17 cellular contexts compared by ENCODE assay signal in genomic region chr19:19594371-19594770, GRCh38. TPM values are rescaled to one million over a fixed set of nuclear protein-coding genes. Genes with fewer than 3 reads are reported as not detected.
DNase-seq lines count a peak whose midpoint lies in the region; ATAC-seq and TF ChIP-seq lines count a peak whose summit lies in the region.
"Had no signal": no experiment of that assay in that cellular context is flagged by ENCODE, and none has a peak within 500 bp of the region (broad histone marks: within the 10 kb centered on the region; RNA-seq: fewer than 3 reads in every experiment).

No MANE protein-coding gene starts in this region.

- no peak for ATAC-seq in activated CD8-positive, alpha-beta T cell treated with anti-CD3 and anti-CD28 coated beads for 36 hours
- ATAC-seq: foreskin keratinocyte had no signal

- intact Hi-C loops in breast epithelium (cut with DNase I; ENCODE audit: low total_unique reads) (loop anchor here (10.0 kb wide), 1 partner anchor 1010 kb away; no protein-coding TSS in a partner anchor), MCF 10A (cut with micrococcal nuclease) (no loop called here)
- intact Hi-C loops in activated CD8-positive, alpha-beta T cell treated with anti-CD3 and anti-CD28 coated beads for 36 hours (cut with micrococcal nuclease), result no loop called here

- no peak for DNase-seq in breast epithelium (ENCODE audit: low spot score in 2 of 2)
- no peak for DNase-seq in MCF 10A (ENCODE audit: unreplicated experiment)
- DNase-seq in NCI-H2171 (lab: John Stamatoyannopoulos, UW), result peak; percentile 31
- peak; percentile 48 for DNase-seq in activated CD8-positive, alpha-beta T cell treated with anti-CD3 and anti-CD28 coated beads for 36 hours
- no peak for DNase-seq in NCI-H2029 (lab: John Stamatoyannopoulos, UW)
- no peak for DNase-seq in NCI-H1048 (lab: John Stamatoyannopoulos, UW)
- DNase-seq in D341Med (ENCODE audit: low spot score), result no peak
- DNase-seq: activated effector memory CD4-positive, alpha-beta T cell treated with anti-CD3 and anti-CD28 coated beads, Interleukin-2, amount 50 U/mL, for 16 hours; colonic mucosa; foreskin keratinocyte; GOT3; NCI-H1105 treated with DMSO at 0.1 percent for 48 hours; NCI-H345; SHP77 treated with DMSO at 0.1 percent for 48 hours had no signal

- POLR2A ChIA-PET in MCF 10A (lab: Yijun Ruan, JAX), result interaction anchor here (1.1 kb wide), 1 partner anchor 34 kb away, joined by 3 read pairs; no protein-coding TSS in a partner anchor
- POLR2A ChIA-PET in activated CD8-positive, alpha-beta T cell treated with anti-CD3 and anti-CD28 coated beads for 36 hours (lab: Charles Lee), result interaction anchor here (1.2 kb wide), 1 partner anchor 85 kb away, joined by 3 read pairs; no protein-coding TSS in a partner anchor

- H3K4me1 ChIP-seq in breast epithelium, result peaks cover 6 to 7% of the 10 kb centered on the region in 2 donors
- peaks cover 2 to 44% (median 31%) of the 10 kb centered on the region in 5 donors for H3K4me1 ChIP-seq in subcutaneous abdominal adipose tissue (ENCODE audit: control insufficient read depth in 5 of 5, insufficient read depth in 5 of 5, low read length in 5 of 5)
- H3K4me1 ChIP-seq: colonic mucosa had no signal

- TF ChIP-seq POLR2A in breast epithelium (IDR thresholded peaks at IDR 0.05), result no peak

- H3K9me3 ChIP-seq in breast epithelium (no peaks in the 10 kb centered on the region), subcutaneous abdominal adipose tissue (ENCODE audit: control insufficient read depth in 5 of 5, low read length in 5 of 5) (no peaks in the 10 kb centered on the region)
- H3K9me3 ChIP-seq: colonic mucosa had no signal

- no peak overlapping the region for H3K27ac Mint-ChIP-seq in MCF 10A (ENCODE audit: low read depth, unreplicated experiment)
- H3K27ac Mint-ChIP-seq in activated CD8-positive, alpha-beta T cell treated with anti-CD3 and anti-CD28 coated beads for 36 hours, result peak overlapping the region; percentile 85

- no peaks in the 10 kb centered on the region for H3K27me3 ChIP-seq in breast epithelium
- H3K27me3 ChIP-seq in subcutaneous abdominal adipose tissue (ENCODE audit: control insufficient read depth in 5 of 5, insufficient read depth in 4 of 5, low read length in 5 of 5), result no peaks in the 10 kb centered on the region
- H3K27me3 ChIP-seq: colonic mucosa, foreskin keratinocyte had no signal

- H3K27ac ChIP-seq in breast epithelium, result peak overlapping the region; percentile 34 to 74
- H3K27ac ChIP-seq in subcutaneous abdominal adipose tissue (ENCODE audit: low read depth, low read length), result peak overlapping the region; percentile 64
- H3K27ac ChIP-seq: colonic mucosa, foreskin keratinocyte, KMS-11 had no signal

- peaks cover 14% of the 10 kb centered on the region for H3K4me1 Mint-ChIP-seq in MCF 10A (ENCODE audit: insufficient read depth, unreplicated experiment)
- H3K4me1 Mint-ChIP-seq in activated CD8-positive, alpha-beta T cell treated with anti-CD3 and anti-CD28 coated beads for 36 hours (ENCODE audit: low read depth), result peaks cover 70% of the 10 kb centered on the region

- no TSS peak for BruUV-seq in MCF 10A (replicated peaks; lab: Mats Ljungman, UMichigan)

- H3K4me3 Mint-ChIP-seq in MCF 10A (ENCODE audit: unreplicated experiment), result no peak overlapping the region
- no peak overlapping the region for H3K4me3 Mint-ChIP-seq in activated CD8-positive, alpha-beta T cell treated with anti-CD3 and anti-CD28 coated beads for 36 hours

- CTCF ChIA-PET in MCF 10A (lab: Yijun Ruan, JAX), result interaction anchor here (0.6 to 1.0 kb wide), 3 partner anchors 19 to 78 kb away, joined by 3 to 5 read pairs (median 3); partner anchors contain the start of gene NDUFA13
- CTCF ChIA-PET in activated CD8-positive, alpha-beta T cell treated with anti-CD3 and anti-CD28 coated beads for 36 hours (lab: Charles Lee), result interaction anchor here (1.4 kb wide), 1 partner anchor 62 kb away, joined by 4 read pairs; no protein-coding TSS in a partner anchor

- no peak overlapping the region for H3K9ac ChIP-seq in subcutaneous abdominal adipose tissue (ENCODE audit: low read length in 5 of 5)
- H3K9ac ChIP-seq: KMS-11 had no signal

- no peak overlapping the region for H3K4me3 ChIP-seq in breast epithelium
- no peak overlapping the region for H3K4me3 ChIP-seq in subcutaneous abdominal adipose tissue (ENCODE audit: low read depth in 1 of 5, low read length in 5 of 5)
- H3K4me3 ChIP-seq: colonic mucosa had no signal

- H3K9me3 Mint-ChIP-seq in MCF 10A (ENCODE audit: unreplicated experiment), result no peaks in the 10 kb centered on the region
- H3K9me3 Mint-ChIP-seq in activated CD8-positive, alpha-beta T cell treated with anti-CD3 and anti-CD28 coated beads for 36 hours, result no peaks in the 10 kb centered on the region

- H3K36me3 ChIP-seq in breast epithelium, result no peaks in the 10 kb centered on the region
- no peaks in the 10 kb centered on the region for H3K36me3 ChIP-seq in subcutaneous abdominal adipose tissue (ENCODE audit: control insufficient read depth in 5 of 5, insufficient read depth in 5 of 5, low read length in 5 of 5)
- H3K36me3 ChIP-seq: colonic mucosa had no signal

- no peak for TF ChIP-seq CTCF in breast epithelium (IDR thresholded peaks at IDR 0.05)
- TF ChIP-seq CTCF in MCF 10A (IDR thresholded peaks at IDR 0.05; ENCODE audit: unreplicated experiment), result no peak
- TF ChIP-seq CTCF in activated CD8-positive, alpha-beta T cell treated with anti-CD3 and anti-CD28 coated beads for 36 hours (IDR thresholded peaks at IDR 0.05), result no peak

- H3K27me3 Mint-ChIP-seq in MCF 10A (ENCODE audit: insufficient read depth, unreplicated experiment), result no peaks in the 10 kb centered on the region
- no peaks in the 10 kb centered on the region for H3K27me3 Mint-ChIP-seq in activated CD8-positive, alpha-beta T cell treated with anti-CD3 and anti-CD28 coated beads for 36 hours

- H3K36me3 Mint-ChIP-seq in MCF 10A (ENCODE audit: insufficient read depth, unreplicated experiment), result no peaks in the 10 kb centered on the region
- H3K36me3 Mint-ChIP-seq in activated CD8-positive, alpha-beta T cell treated with anti-CD3 and anti-CD28 coated beads for 36 hours (ENCODE audit: low read depth), result peaks cover 26% of the 10 kb centered on the region

RNA-seq across cellular contexts. Expression of gene PBX4, which starts 24.1 kb away (rescaled TPM):
- total RNA-seq in breast epithelium (1 to 10 TPM; 3.4 to 5.9 (median 5.6) TPM), MCF 10A (2022) (0.30 TPM in 1 of 2 replicates, not detected in the other)
- 10 to 100 TPM; 13.8 to 15.6 TPM for total RNA-seq in activated CD8-positive, alpha-beta T cell treated with anti-CD3 and anti-CD28 coated beads for 36 hours
- total RNA-seq: endothelial cell of umbilical vein had no signal

RNA-seq across cellular contexts. Expression of gene LPAR2, which starts 33.6 kb away (rescaled TPM):
- total RNA-seq in breast epithelium (10 to 100 TPM in 2 of 3 donors, 1 to 10 TPM in 1; 3.2 to 17.1 (median 16.4) TPM), MCF 10A (2022) (15.5 and 17.4 TPM in 2 replicates)
- 10 to 100 TPM; 26.6 to 28.2 TPM for total RNA-seq in activated CD8-positive, alpha-beta T cell treated with anti-CD3 and anti-CD28 coated beads for 36 hours

RNA-seq across cellular contexts. Expression of gene GMIP, which starts 49.1 kb away (rescaled TPM):
- total RNA-seq in breast epithelium (10 to 100 TPM in 1 of 3 donors, 1 to 10 TPM in 2; 7.9 to 10.4 (median 8.5) TPM), MCF 10A (2022) (9.1 and 10.1 TPM in 2 replicates)
- 10 to 100 TPM; 57.3 to 59.9 TPM for total RNA-seq in activated CD8-positive, alpha-beta T cell treated with anti-CD3 and anti-CD28 coated beads for 36 hours

RNA-seq across cellular contexts. Expression of gene CILP2, which starts 56.3 kb away (rescaled TPM):
- total RNA-seq in breast epithelium, result under 1 TPM; 0.15 to 0.66 (median 0.16) TPM
- total RNA-seq in MCF 10A (2022), result 0.12 and 0.29 TPM in 2 replicates
- total RNA-seq in activated CD8-positive, alpha-beta T cell treated with anti-CD3 and anti-CD28 coated beads for 36 hours, result under 1 TPM; 0.31 to 0.32 TPM
- total RNA-seq: endothelial cell of umbilical vein had no signal

Comparison
In these comparisons a context has a peak if more than half of its experiments do, and no peak if none do; other contexts are left out.
1. DNase-seq: peak in NCI-H2171 (single experiment) and activated CD8-positive, alpha-beta T cell treated with anti-CD3 and anti-CD28 coated beads for 36 hours (single experiment); none in breast epithelium (0 of 2), MCF 10A (single experiment), NCI-H2029 (single experiment), NCI-H1048 (single experiment) and D341Med (single experiment).